ENCODE assay signal across 14 cellular contexts in genomic region chr12:113997365-113997764, GRCh38.
"Had no signal": no experiment of that assay in that cellular context is flagged by ENCODE, and none has a peak within 500 bp of the region (broad histone marks: within the 10 kb centered on the region; RNA-seq: fewer than 3 reads in every experiment).

No MANE protein-coding gene starts in this region.

- H3K4me3 Mint-ChIP-seq: activated naive CD8-positive, alpha-beta T cell treated with anti-CD3 and anti-CD28 coated beads, Interleukin-2, amount 10 ng/mL, durations not matched to agents 7 days and 5 days; memory B cell; natural killer cell had no signal

- H3K36me3 ChIP-seq: left ventricle myocardium inferior had no signal

- H3K4me3 ChIP-seq: left ventricle myocardium inferior had no signal

- H3K9me3 ChIP-seq: left ventricle myocardium inferior had no signal

- DNase-seq: activated CD4-positive, alpha-beta T cell treated with anti-CD3 and anti-CD28 coated beads, Interleukin-2, amount 50 U/mL, for 1 hour; activated CD4-positive, CD25-positive, alpha-beta regulatory T cell; activated gamma-delta T cell; activated naive CD8-positive, alpha-beta T cell treated with anti-CD3 and anti-CD28 coated beads, Interleukin-2, amount 10 ng/mL, durations not matched to agents 7 days and 5 days; activated T-cell treated with anti-CD3 and anti-CD28 coated beads, Interleukin-2, amount 50 U/mL, for 48 hours; anterior cingulate cortex; cerebellar nuclear complex; dermis blood vessel endothelial cell; kidney; left ventricle myocardium inferior; natural killer cell; occipital lobe; stimulated activated CD4-positive, alpha-beta T cell treated with anti-CD3 and anti-CD28 coated beads, Interleukin-2, amount 100 ng/mL, for 48 hours had no signal

- H3K27ac Mint-ChIP-seq: activated naive CD8-positive, alpha-beta T cell treated with anti-CD3 and anti-CD28 coated beads, Interleukin-2, amount 10 ng/mL, durations not matched to agents 7 days and 5 days; memory B cell; natural killer cell had no signal

- H3K4me1 ChIP-seq: left ventricle myocardium inferior had no signal

- H3K9me3 Mint-ChIP-seq: activated naive CD8-positive, alpha-beta T cell treated with anti-CD3 and anti-CD28 coated beads, Interleukin-2, amount 10 ng/mL, durations not matched to agents 7 days and 5 days; memory B cell; natural killer cell had no signal

- H3K27ac ChIP-seq: left ventricle myocardium inferior had no signal

- ATAC-seq: natural killer cell had no signal

- H3K36me3 Mint-ChIP-seq: activated naive CD8-positive, alpha-beta T cell treated with anti-CD3 and anti-CD28 coated beads, Interleukin-2, amount 10 ng/mL, durations not matched to agents 7 days and 5 days; memory B cell; natural killer cell had no signal

- H3K4me1 Mint-ChIP-seq: memory B cell, natural killer cell had no signal
